ENCODE assay signal across 12 cellular contexts in genomic region chr10:78165617-78166016, GRCh38.
DNase-seq lines count a peak whose midpoint lies in the region; ATAC-seq and TF ChIP-seq lines count a peak whose summit lies in the region.
"Had no signal": no experiment of that assay in that cellular context is flagged by ENCODE, and none has a peak within 500 bp of the region (broad histone marks: within the 10 kb centered on the region; RNA-seq: fewer than 3 reads in every experiment).

No MANE protein-coding gene starts in this region.

- DNase-seq in DMS153 treated with DMSO at 0.1 percent for 48 hours (lab: John Stamatoyannopoulos, UW; ENCODE audit: unreplicated experiment) (peak; percentile 68), NCI-H1092 treated with DMSO at 0.1 percent for 48 hours (lab: John Stamatoyannopoulos, UW) (peak; percentile 31), SW480 (ENCODE audit: low spot score) (peak; percentile 55), lung (ENCODE audit: low spot score) (no peak), GF-D8 (lab: John Stamatoyannopoulos, UW) (no peak), NK-92 (lab: John Stamatoyannopoulos, UW; ENCODE audit: unreplicated experiment) (no peak)
- DNase-seq: activated gamma-delta T cell, hypothalamus, upper lobe of right lung had no signal

- H3K27ac ChIP-seq in lung (ENCODE audit: low read depth in 1 of 2, low read length in 1 of 2) = no peak overlapping the region
- H3K27ac ChIP-seq: upper lobe of right lung had no signal

- no peaks in the 10 kb centered on the region for H3K27me3 ChIP-seq in lung (ENCODE audit: control insufficient read depth, insufficient read depth)
- H3K27me3 ChIP-seq: upper lobe of right lung had no signal

- ATAC-seq in lung (ENCODE audit: insufficient read depth, low FRiP score) = no peak
- no peak for ATAC-seq in HG03457 (IDR thresholded peaks at IDR 0.05; ENCODE audit: unreplicated experiment)
- no peak for ATAC-seq in GM18517 (IDR thresholded peaks at IDR 0.05; ENCODE audit: unreplicated experiment)
- ATAC-seq: upper lobe of right lung had no signal

- 80% methylated on average over 3 of the region's 3 CpGs for WGBS in lung, 2 donors

- H3K4me1 ChIP-seq in lung (ENCODE audit: control insufficient read depth in 2 of 2, insufficient read depth in 2 of 2, low read length in 2 of 2) = no peaks in the 10 kb centered on the region
- H3K4me1 ChIP-seq: Caco-2, upper lobe of right lung had no signal

- peak overlapping the region; percentile 13 for H3K4me3 ChIP-seq in lung
- H3K4me3 ChIP-seq: upper lobe of right lung had no signal

- no peak for TF ChIP-seq CTCF in lung (IDR thresholded peaks at IDR 0.05; ENCODE audit: control extremely low read depth, extremely low read depth)

- peaks cover 0 to 7% of the 10 kb centered on the region in 2 donors for H3K9me3 ChIP-seq in lung (ENCODE audit: control insufficient read depth in 2 of 2, insufficient read depth in 1 of 2, low read length in 1 of 2)
- H3K9me3 ChIP-seq: Caco-2, upper lobe of right lung had no signal

- H3K36me3 ChIP-seq in lung (ENCODE audit: control insufficient read depth in 2 of 2, insufficient read depth in 2 of 2, low read length in 2 of 2) = no peaks in the 10 kb centered on the region
- H3K36me3 ChIP-seq: upper lobe of right lung had no signal

Comparison
In these comparisons a context has a peak if more than half of its experiments do, and no peak if none do; other contexts are left out.
1. DNase-seq: peak in DMS153 treated with DMSO at 0.1 percent for 48 hours (single experiment), NCI-H1092 treated with DMSO at 0.1 percent for 48 hours (single experiment) and SW480 (single experiment); none in lung (single experiment), GF-D8 (single experiment) and NK-92 (single experiment).